17 cellular contexts compared by ENCODE assay signal in genomic region chr17:67821871-67822367, GRCh38.
"Had no signal": no experiment of that assay in that cellular context is flagged by ENCODE, and none has a peak within 500 bp of the region (broad histone marks: within the 10 kb centered on the region; RNA-seq: fewer than 3 reads in every experiment).

No MANE protein-coding gene starts in this region.

- H3K27me3 ChIP-seq: hepatocyte, sigmoid colon, suprapubic skin, thyroid gland, vagina had no signal

- H3K27ac ChIP-seq: hepatocyte, parathyroid adenoma, psoas muscle, sigmoid colon, skin epidermis, suprapubic skin, thyroid gland, vagina had no signal

- H3K4me2 ChIP-seq: hepatocyte had no signal

- ATAC-seq: left colon; psoas muscle; stimulated activated effector memory CD8-positive, alpha-beta T cell treated with anti-CD3 and anti-CD28 coated beads, Interleukin-12 subunit alpha, Interleukin-12 subunit beta, amount 100 ng/mL, for 72 hours; stimulated activated naive CD8-positive, alpha-beta T cell treated with anti-CD3 and anti-CD28 coated beads, Interleukin-15, Interleukin-2, amounts not matched to agents 100 U/mL and 50 U/mL, for 24 hours had no signal

- H3K9me3 ChIP-seq: psoas muscle, sigmoid colon, suprapubic skin, thyroid gland, vagina had no signal

- DNase-seq: foreskin melanocyte; left colon; mesendoderm; naive B cell; nephron progenitor cell; psoas muscle; retina; sigmoid colon; stimulated activated CD4-positive, alpha-beta T cell treated with anti-CD3 and anti-CD28 coated beads, Interleukin-12 subunit alpha, Interleukin-12 subunit beta, amount 100 ng/mL, for 4 hours; stimulated activated naive CD8-positive, alpha-beta T cell treated with anti-CD3 and anti-CD28 coated beads, Interleukin-15, Interleukin-2, amounts not matched to agents 100 U/mL and 50 U/mL, for 24 hours; thyroid gland had no signal

- H3K4me3 ChIP-seq: hepatocyte, psoas muscle, sigmoid colon, skin epidermis, suprapubic skin, thyroid gland, vagina had no signal

- H3K36me3 ChIP-seq: sigmoid colon, suprapubic skin, thyroid gland, vagina had no signal

- H3K4me1 ChIP-seq: parathyroid adenoma had no signal

- H2AFZ ChIP-seq: hepatocyte, parathyroid adenoma had no signal
